ENCODE assay signal across 8 cellular contexts in genomic region chr17:42677012-42677857, GRCh38. TPM values are rescaled to one million over a fixed set of nuclear protein-coding genes. Genes with fewer than 3 reads are reported as not detected.
DNase-seq lines count a peak whose midpoint lies in the region; ATAC-seq, FAIRE-seq and TF ChIP-seq lines count a peak whose summit lies in the region.

No MANE protein-coding gene starts in this region.

- peak in 1 of 2 experiments; percentile 54; a peak in 1 of 4 replicates for TF ChIP-seq EP300 in HepG2 (IDR thresholded peaks at IDR 0.05; ENCODE audit: low read depth in 2 of 2, low read length in 2 of 2)
- no peak for TF ChIP-seq EP300 in HepG2 (CRISPR knock-in tag; IDR thresholded peaks at IDR 0.05; ENCODE audit: borderline replicate concordance)

- CTCF ChIA-PET in activated CD4-positive, alpha-beta memory T cell treated with anti-CD3 and anti-CD28 coated beads, Interleukin-2, amount 10 ng/mL, durations not matched to agents 7 days and 5 days (lab: Charles Lee), result interaction anchor here (3.4 to 4.8 kb wide), 2 partner anchors 68 to 98 kb away, joined by 14 to 62 read pairs; partner anchors contain the start of genes PSMC3IP, RETREG3 and TUBG1
- CTCF ChIA-PET in HepG2 (lab: Yijun Ruan, JAX; ENCODE audit: low intra/inter-chr PET ratio, low total read pairs), result no interaction called here

- H3K9me3 ChIP-seq in HepG2 (ENCODE audit: low read length), result no peaks in the 10 kb centered on the region

- H3K27ac ChIP-seq in C4-2B (peak overlapping the region; percentile 96), HepG2 (ENCODE audit: extremely low read length, insufficient read depth, low read length) (peak overlapping the region; percentile 92)

- peaks cover 22% of the 10 kb centered on the region for H3K79me2 ChIP-seq in HepG2 (ENCODE audit: insufficient read depth, low read length)

- POLR2A ChIA-PET in activated CD4-positive, alpha-beta memory T cell treated with anti-CD3 and anti-CD28 coated beads, Interleukin-2, amount 10 ng/mL, durations not matched to agents 7 days and 5 days (lab: Charles Lee), result interaction anchor here (0.6 to 4.8 kb wide), 9 partner anchors 8 to 321 kb away, joined by 3 to 36 read pairs (median 5); partner anchors contain the start of genes NAGLU, PSMC3IP, RETREG3 and RPL27
- POLR2A ChIA-PET in HepG2 (lab: Yijun Ruan, JAX), result interaction anchor here (0.6 to 6.3 kb wide), 19 partner anchors 9 to 691 kb away, joined by 3 to 65 read pairs (median 6); partner anchors contain the start of genes BECN1, COA3, COASY and NAGLU

- H3K9ac ChIP-seq in HepG2 (ENCODE audit: insufficient read depth, low read depth, low read length), result peak overlapping the region; percentile 91

- H3K4me1 Mint-ChIP-seq in activated CD4-positive, alpha-beta memory T cell treated with anti-CD3 and anti-CD28 coated beads, Interleukin-2, amount 10 ng/mL, durations not matched to agents 7 days and 5 days, result peaks cover 50% of the 10 kb centered on the region

- H3K27ac Mint-ChIP-seq in activated CD4-positive, alpha-beta memory T cell treated with anti-CD3 and anti-CD28 coated beads, Interleukin-2, amount 10 ng/mL, durations not matched to agents 7 days and 5 days, result peak overlapping the region; percentile 77

- in situ Hi-C loops in HepG2 (cut with HindIII; ENCODE audit: extremely low pct_ligation_motif_present, low pct_unique_long_range_greater_than_20kb), result no loop called here

- intact Hi-C loops in HepG2 (cut with micrococcal nuclease; ENCODE audit: unreplicated experiment), result no loop called here

- ATAC-seq in GM19452 (IDR thresholded peaks at IDR 0.05; ENCODE audit: unreplicated experiment), result peak; percentile 55
- ATAC-seq in HG03571 (IDR thresholded peaks at IDR 0.05; ENCODE audit: unreplicated experiment), result peak; percentile 59
- ATAC-seq in HepG2, result peak; percentile 64

- H3K36me3 Mint-ChIP-seq in activated CD4-positive, alpha-beta memory T cell treated with anti-CD3 and anti-CD28 coated beads, Interleukin-2, amount 10 ng/mL, durations not matched to agents 7 days and 5 days (ENCODE audit: low read depth), result no peaks in the 10 kb centered on the region

- peak; percentile 100 for DNase-seq in NCI-H82 (lab: John Stamatoyannopoulos, UW)
- DNase-seq in activated CD4-positive, alpha-beta memory T cell treated with anti-CD3 and anti-CD28 coated beads, Interleukin-2, amount 10 ng/mL, durations not matched to agents 7 days and 5 days, result peak; percentile 100
- DNase-seq in dermis microvascular lymphatic vessel endothelial cell (ENCODE audit: low read depth in 2 of 2), result peak; percentile 99 to 100
- peak; percentile 99 for DNase-seq in HepG2 (ENCODE audit: low spot score)
- peak; percentile 98 for DNase-seq in stimulated activated CD4-positive, alpha-beta T cell treated with anti-CD3 and anti-CD28 coated beads, Interleukin-2, amount 100 ng/mL, for 4 hours (ENCODE audit: low read depth)

- H3K4me2 ChIP-seq in HepG2 (ENCODE audit: low read depth, low read length), result peak overlapping the region; percentile 99

- H3K27me3 Mint-ChIP-seq in activated CD4-positive, alpha-beta memory T cell treated with anti-CD3 and anti-CD28 coated beads, Interleukin-2, amount 10 ng/mL, durations not matched to agents 7 days and 5 days, result peaks cover 47% of the 10 kb centered on the region

- peak overlapping the region; percentile 77 for H3K4me3 Mint-ChIP-seq in activated CD4-positive, alpha-beta memory T cell treated with anti-CD3 and anti-CD28 coated beads, Interleukin-2, amount 10 ng/mL, durations not matched to agents 7 days and 5 days

- H3K9me3 Mint-ChIP-seq in activated CD4-positive, alpha-beta memory T cell treated with anti-CD3 and anti-CD28 coated beads, Interleukin-2, amount 10 ng/mL, durations not matched to agents 7 days and 5 days, result no peaks in the 10 kb centered on the region

- H3K4me3 ChIP-seq in HepG2 (replicated peaks in 1 of 3; ENCODE audit: insufficient read depth in 1 of 3, low read depth in 2 of 3, low read length in 3 of 3), result peak overlapping the region; percentile 76 to 99 (median 83)

- H3K27me3 ChIP-seq in HepG2 (ENCODE audit: control insufficient read depth in 1 of 2, insufficient read depth in 2 of 2, low read length in 2 of 2), result no peaks in the 10 kb centered on the region

- H2AFZ ChIP-seq in HepG2 (ENCODE audit: low read length), result no peak overlapping the region

- no peak for TF ChIP-seq RAD21 in HepG2 (CRISPR knock-in tag; IDR thresholded peaks at IDR 0.05)

- no peak; a peak in 1 of 4 replicates for TF ChIP-seq POLR2A in HepG2 (IDR thresholded peaks at IDR 0.05; ENCODE audit: insufficient read depth in 1 of 2, low read depth in 2 of 2, low read length in 2 of 2)

- peaks cover 51% of the 10 kb centered on the region for H3K4me1 ChIP-seq in HepG2 (ENCODE audit: insufficient read depth, low read length)

- H4K20me1 ChIP-seq in HepG2 (ENCODE audit: insufficient read depth, low read length), result no peaks in the 10 kb centered on the region; the same call in 1 of the 2 replicates

- under 1% methylated on average over 31 of the region's 33 CpGs for whole genome bisulfite sequencing in HepG2 (ENCODE audit: low lambda C conversion rate)

- peak; percentile 100 for FAIRE-seq in HepG2 (lab: Jason Lieb, UNC)

- H3K36me3 ChIP-seq in HepG2 (replicated peaks in 1 of 2; ENCODE audit: control insufficient read depth in 1 of 2, insufficient read depth in 2 of 2, low read length in 2 of 2), result peaks cover 7 to 16% of the 10 kb centered on the region in 2 experiments

- TF ChIP-seq CTCF in C4-2B (conservative IDR thresholded peaks at IDR 0.05), result peak; percentile 7; the same call in 1 of the 2 replicates
- TF ChIP-seq CTCF in HepG2 (CRISPR knock-in tag; IDR thresholded peaks at IDR 0.05), result no peak

- BruUV-seq in HepG2 (replicated peaks; lab: Mats Ljungman, UMichigan), result no TSS peak

RNA-seq across cellular contexts. Expression of gene PLEKHH3, which starts 0.4 kb away (rescaled TPM):
- total RNA-seq in activated CD4-positive, alpha-beta memory T cell treated with anti-CD3 and anti-CD28 coated beads, Interleukin-2, amount 10 ng/mL, durations not matched to agents 7 days and 5 days, result 1 to 10 TPM; 1.8 to 3.1 TPM
- total RNA-seq in dermis microvascular lymphatic vessel endothelial cell (12.5 and 16.6 TPM in 2 replicates), HepG2 (2016; rRNA removed; fragmentation: Illumina TruSeq; extraction: Trizol) (9.3 and 19.9 TPM in 2 replicates)
- total RNA-seq in HepG2 (2016; cell fraction: cytosol; rRNA removed; fragmentation: Illumina TruSeq; extraction: Trizol; ENCODE audit: low read depth), result 2.9 and 5.1 TPM in 2 replicates
- 10.2 and 18.9 TPM in 2 replicates for total RNA-seq in HepG2 (2016; cell fraction: insoluble cytoplasmic fraction; rRNA removed; fragmentation: Illumina TruSeq; extraction: Trizol)
- total RNA-seq in HepG2 (2016; cell fraction: membrane; rRNA removed; fragmentation: Illumina TruSeq; extraction: Trizol), result 8.9 and 10.3 TPM in 2 replicates
- 10.2 and 14.4 TPM in 2 replicates for total RNA-seq in HepG2 (2016; cell fraction: nucleus; rRNA removed; fragmentation: Illumina TruSeq; extraction: Trizol)
- 6.0 and 7.5 TPM in 2 replicates for polyA plus RNA-seq in HepG2 (2011; rRNA removed)
- polyA plus RNA-seq in HepG2 (2011; cell fraction: cytosol; rRNA removed), result 3.4 and 6.4 TPM in 2 replicates
- 38.3 and 39.7 TPM in 2 replicates for polyA plus RNA-seq in HepG2 (2011; cell fraction: nucleus; rRNA removed)
- polyA plus RNA-seq in HepG2 (2012), result 7.4 and 10.5 TPM in 2 replicates
- 2.3 and 2.4 TPM in 2 replicates for polyA plus RNA-seq in HepG2 (2016; cell fraction: cytosol; fragmentation: Illumina TruSeq; extraction: Trizol; ENCODE audit: low read depth)
- 8.9 and 12.6 TPM in 2 replicates for polyA plus RNA-seq in HepG2 (2016; cell fraction: insoluble cytoplasmic fraction; fragmentation: Illumina TruSeq; extraction: Trizol; ENCODE audit: low read depth)
- 5.4 and 5.8 TPM in 2 replicates for polyA plus RNA-seq in HepG2 (2016; cell fraction: membrane; fragmentation: Illumina TruSeq; extraction: Trizol; ENCODE audit: low read depth)
- 31.7 and 34.0 TPM in 2 replicates for polyA plus RNA-seq in HepG2 (2016; cell fraction: nucleus; fragmentation: Illumina TruSeq; extraction: Trizol; ENCODE audit: insufficient read depth, low read depth)
- polyA minus RNA-seq in HepG2 (2011; rRNA and poly(A)+ RNA removed; ENCODE audit: low replicate concordance), result 7.4 and 8.5 TPM in 2 replicates
- 5.2 and 7.6 TPM in 2 replicates for polyA minus RNA-seq in HepG2 (2011; cell fraction: cytosol; rRNA and poly(A)+ RNA removed)
- polyA minus RNA-seq in HepG2 (2011; cell fraction: nucleus; rRNA and poly(A)+ RNA removed), result 6.4 and 7.6 TPM in 2 replicates

RNA-seq across cellular contexts. Expression of gene CCR10, which starts 4.4 kb away (rescaled TPM):
- total RNA-seq in activated CD4-positive, alpha-beta memory T cell treated with anti-CD3 and anti-CD28 coated beads, Interleukin-2, amount 10 ng/mL, durations not matched to agents 7 days and 5 days, result 1 to 10 TPM in 1 of 2 experiments, under 1 TPM in 1; 0.68 to 1.1 TPM
- total RNA-seq in dermis microvascular lymphatic vessel endothelial cell, result 3.4 and 3.7 TPM in 2 replicates
- total RNA-seq in HepG2 (2016; rRNA removed; fragmentation: Illumina TruSeq; extraction: Trizol), result 0.20 and 0.29 TPM in 2 replicates
- 0.10 and 0.26 TPM in 2 replicates for total RNA-seq in HepG2 (2016; cell fraction: cytosol; rRNA removed; fragmentation: Illumina TruSeq; extraction: Trizol; ENCODE audit: low read depth)
- 0.15 and 0.48 TPM in 2 replicates for total RNA-seq in HepG2 (2016; cell fraction: insoluble cytoplasmic fraction; rRNA removed; fragmentation: Illumina TruSeq; extraction: Trizol)
- 0.24 and 0.37 TPM in 2 replicates for total RNA-seq in HepG2 (2016; cell fraction: membrane; rRNA removed; fragmentation: Illumina TruSeq; extraction: Trizol)
- total RNA-seq in HepG2 (2016; cell fraction: nucleus; rRNA removed; fragmentation: Illumina TruSeq; extraction: Trizol), result 0.38 and 0.47 TPM in 2 replicates
- polyA plus RNA-seq in HepG2 (2011; rRNA removed), result 0.54 and 0.63 TPM in 2 replicates
- polyA plus RNA-seq in HepG2 (2011; cell fraction: cytosol; rRNA removed), result 0.69 and 0.85 TPM in 2 replicates
- polyA plus RNA-seq in HepG2 (2011; cell fraction: nucleus; rRNA removed), result 6.7 and 9.2 TPM in 2 replicates
- polyA plus RNA-seq in HepG2 (2012), result 1.1 TPM in 2 replicates
- polyA plus RNA-seq in HepG2 (2016; cell fraction: cytosol; fragmentation: Illumina TruSeq; extraction: Trizol; ENCODE audit: low read depth), result 0.08 and 0.14 TPM in 2 replicates
- polyA plus RNA-seq in HepG2 (2016; cell fraction: insoluble cytoplasmic fraction; fragmentation: Illumina TruSeq; extraction: Trizol; ENCODE audit: low read depth), result 0.19 TPM in 1 of 2 replicates, not detected in the other
- 0.13 TPM in 1 of 2 replicates, not detected in the other for polyA plus RNA-seq in HepG2 (2016; cell fraction: membrane; fragmentation: Illumina TruSeq; extraction: Trizol; ENCODE audit: low read depth)
- polyA plus RNA-seq in HepG2 (2016; cell fraction: nucleus; fragmentation: Illumina TruSeq; extraction: Trizol; ENCODE audit: insufficient read depth, low read depth), result 1.4 and 2.1 TPM in 2 replicates
- 0.19 and 0.62 TPM in 2 replicates for polyA minus RNA-seq in HepG2 (2011; rRNA and poly(A)+ RNA removed; ENCODE audit: low replicate concordance)
- 0.40 and 0.62 TPM in 2 replicates for polyA minus RNA-seq in HepG2 (2011; cell fraction: cytosol; rRNA and poly(A)+ RNA removed)
- polyA minus RNA-seq in HepG2 (2011; cell fraction: nucleus; rRNA and poly(A)+ RNA removed), result 0.77 and 0.87 TPM in 2 replicates

RNA-seq across cellular contexts. Expression of gene CNTNAP1, which starts 5.1 kb away (rescaled TPM):
- 1 to 10 TPM; 1.2 TPM for total RNA-seq in activated CD4-positive, alpha-beta memory T cell treated with anti-CD3 and anti-CD28 coated beads, Interleukin-2, amount 10 ng/mL, durations not matched to agents 7 days and 5 days
- total RNA-seq in dermis microvascular lymphatic vessel endothelial cell, result 11.5 and 13.6 TPM in 2 replicates
- 1.2 and 4.5 TPM in 2 replicates for total RNA-seq in HepG2 (2016; rRNA removed; fragmentation: Illumina TruSeq; extraction: Trizol)
- total RNA-seq in HepG2 (2016; cell fraction: cytosol; rRNA removed; fragmentation: Illumina TruSeq; extraction: Trizol; ENCODE audit: low read depth), result 1.7 TPM in 2 replicates
- 1.4 and 4.9 TPM in 2 replicates for total RNA-seq in HepG2 (2016; cell fraction: insoluble cytoplasmic fraction; rRNA removed; fragmentation: Illumina TruSeq; extraction: Trizol)
- total RNA-seq in HepG2 (2016; cell fraction: membrane; rRNA removed; fragmentation: Illumina TruSeq; extraction: Trizol), result 1.1 and 1.5 TPM in 2 replicates
- 4.9 and 6.9 TPM in 2 replicates for total RNA-seq in HepG2 (2016; cell fraction: nucleus; rRNA removed; fragmentation: Illumina TruSeq; extraction: Trizol)
- polyA plus RNA-seq in HepG2 (2011; rRNA removed), result 7.7 and 10.7 TPM in 2 replicates
- 4.1 and 4.4 TPM in 2 replicates for polyA plus RNA-seq in HepG2 (2011; cell fraction: cytosol; rRNA removed)
- polyA plus RNA-seq in HepG2 (2011; cell fraction: nucleus; rRNA removed), result 62.6 and 69.7 TPM in 2 replicates
- polyA plus RNA-seq in HepG2 (2012), result 9.2 and 13.1 TPM in 2 replicates
- 0.15 and 0.23 TPM in 2 replicates for polyA plus RNA-seq in HepG2 (2016; cell fraction: cytosol; fragmentation: Illumina TruSeq; extraction: Trizol; ENCODE audit: low read depth)
- 1.1 and 1.6 TPM in 2 replicates for polyA plus RNA-seq in HepG2 (2016; cell fraction: insoluble cytoplasmic fraction; fragmentation: Illumina TruSeq; extraction: Trizol; ENCODE audit: low read depth)
- polyA plus RNA-seq in HepG2 (2016; cell fraction: membrane; fragmentation: Illumina TruSeq; extraction: Trizol; ENCODE audit: low read depth), result 0.47 and 0.51 TPM in 2 replicates
- 19.8 and 23.5 TPM in 2 replicates for polyA plus RNA-seq in HepG2 (2016; cell fraction: nucleus; fragmentation: Illumina TruSeq; extraction: Trizol; ENCODE audit: insufficient read depth, low read depth)
- 2.2 and 13.9 TPM in 2 replicates for polyA minus RNA-seq in HepG2 (2011; rRNA and poly(A)+ RNA removed; ENCODE audit: low replicate concordance)
- 8.8 TPM in 2 replicates for polyA minus RNA-seq in HepG2 (2011; cell fraction: cytosol; rRNA and poly(A)+ RNA removed)
- polyA minus RNA-seq in HepG2 (2011; cell fraction: nucleus; rRNA and poly(A)+ RNA removed), result 12.2 and 13.8 TPM in 2 replicates

RNA-seq across cellular contexts. Expression of gene TUBG2, which starts 18.2 kb away (rescaled TPM):
- total RNA-seq in activated CD4-positive, alpha-beta memory T cell treated with anti-CD3 and anti-CD28 coated beads, Interleukin-2, amount 10 ng/mL, durations not matched to agents 7 days and 5 days, result 1 to 10 TPM; 7.2 to 7.5 TPM
- total RNA-seq in dermis microvascular lymphatic vessel endothelial cell (2.7 and 5.3 TPM in 2 replicates), HepG2 (2016; rRNA removed; fragmentation: Illumina TruSeq; extraction: Trizol) (6.6 and 16.0 TPM in 2 replicates)
- total RNA-seq in HepG2 (2016; cell fraction: cytosol; rRNA removed; fragmentation: Illumina TruSeq; extraction: Trizol; ENCODE audit: low read depth), result 6.2 and 7.8 TPM in 2 replicates
- 5.9 and 16.8 TPM in 2 replicates for total RNA-seq in HepG2 (2016; cell fraction: insoluble cytoplasmic fraction; rRNA removed; fragmentation: Illumina TruSeq; extraction: Trizol)
- 10.7 and 11.2 TPM in 2 replicates for total RNA-seq in HepG2 (2016; cell fraction: membrane; rRNA removed; fragmentation: Illumina TruSeq; extraction: Trizol)
- 22.8 and 25.9 TPM in 2 replicates for total RNA-seq in HepG2 (2016; cell fraction: nucleus; rRNA removed; fragmentation: Illumina TruSeq; extraction: Trizol)
- polyA plus RNA-seq in HepG2 (2011; rRNA removed), result 42.3 and 48.3 TPM in 2 replicates
- 26.1 and 26.6 TPM in 2 replicates for polyA plus RNA-seq in HepG2 (2011; cell fraction: cytosol; rRNA removed)
- 251 and 257 TPM in 2 replicates for polyA plus RNA-seq in HepG2 (2011; cell fraction: nucleus; rRNA removed)
- 33.9 and 38.4 TPM in 2 replicates for polyA plus RNA-seq in HepG2 (2012)
- polyA plus RNA-seq in HepG2 (2016; cell fraction: cytosol; fragmentation: Illumina TruSeq; extraction: Trizol; ENCODE audit: low read depth), result 10.7 and 13.2 TPM in 2 replicates
- 13.2 and 18.2 TPM in 2 replicates for polyA plus RNA-seq in HepG2 (2016; cell fraction: insoluble cytoplasmic fraction; fragmentation: Illumina TruSeq; extraction: Trizol; ENCODE audit: low read depth)
- 19.9 and 20.4 TPM in 2 replicates for polyA plus RNA-seq in HepG2 (2016; cell fraction: membrane; fragmentation: Illumina TruSeq; extraction: Trizol; ENCODE audit: low read depth)
- 85.4 and 93.9 TPM in 2 replicates for polyA plus RNA-seq in HepG2 (2016; cell fraction: nucleus; fragmentation: Illumina TruSeq; extraction: Trizol; ENCODE audit: insufficient read depth, low read depth)
- polyA minus RNA-seq in HepG2 (2011; rRNA and poly(A)+ RNA removed; ENCODE audit: low replicate concordance), result 4.8 and 24.0 TPM in 2 replicates
- polyA minus RNA-seq in HepG2 (2011; cell fraction: cytosol; rRNA and poly(A)+ RNA removed), result 8.4 and 8.6 TPM in 2 replicates
- 41.6 and 47.0 TPM in 2 replicates for polyA minus RNA-seq in HepG2 (2011; cell fraction: nucleus; rRNA and poly(A)+ RNA removed)

Comparison
In these comparisons a context has a peak if more than half of its experiments do, and no peak if none do; other contexts are left out.
1. Peak in every context shown above with its lines: DNase-seq, ATAC-seq, H3K4me3 ChIP-seq and H3K27ac ChIP-seq.